ENCODE assay signal across 8 cellular contexts in the genomic region with DNA sequence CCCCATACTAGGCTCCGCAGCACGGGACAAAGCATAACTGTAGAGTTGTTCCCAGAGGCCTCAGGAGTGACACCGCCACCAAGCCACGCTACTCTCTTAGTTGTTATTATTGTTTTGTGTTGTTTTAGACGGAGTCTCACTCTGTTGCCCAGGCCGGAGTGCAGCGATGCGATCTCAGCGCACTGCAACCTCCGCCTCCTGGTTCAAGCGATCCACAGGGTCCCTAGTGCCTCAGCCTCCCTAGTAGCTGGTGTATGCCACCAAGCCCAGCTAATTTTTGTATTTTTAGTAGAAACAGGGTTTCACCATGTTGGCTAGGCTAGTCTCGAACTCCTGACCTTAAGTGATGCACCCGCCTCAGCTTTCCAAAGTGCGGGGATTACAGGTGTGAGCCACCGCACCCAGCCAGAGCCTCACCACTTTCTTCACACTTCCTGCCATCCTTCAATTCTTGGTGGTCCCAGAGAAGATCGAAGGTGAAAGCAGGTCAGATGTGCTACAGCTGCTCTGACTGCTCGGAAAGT. TPM values are rescaled to one million over a fixed set of nuclear protein-coding genes. Genes with fewer than 3 reads are reported as not detected.
A peak's percentile ranks its signal among the peaks of the same experiment; 100 is the strongest.
DNase-seq lines count a peak whose midpoint lies in the region; ATAC-seq and TF ChIP-seq lines count a peak whose summit lies in the region.

No MANE protein-coding gene starts in this region.

- no peaks in the 10 kb centered on the region for H3K9me3 Mint-ChIP-seq in activated CD4-positive, alpha-beta memory T cell treated with anti-CD3 and anti-CD28 coated beads, Interleukin-2, amount 10 ng/mL, durations not matched to agents 7 days and 5 days

- CTCF ChIA-PET in activated CD4-positive, alpha-beta memory T cell treated with anti-CD3 and anti-CD28 coated beads, Interleukin-2, amount 10 ng/mL, durations not matched to agents 7 days and 5 days (lab: Charles Lee) = interaction anchor here (0.5 to 2.7 kb wide), 6 partner anchors 10 to 253 kb away, joined by 3 to 12 read pairs (median 3); partner anchors contain the start of gene TBCC

- no peak for DNase-seq in H7
- no peak for DNase-seq in activated CD4-positive, alpha-beta memory T cell treated with anti-CD3 and anti-CD28 coated beads, Interleukin-2, amount 10 ng/mL, durations not matched to agents 7 days and 5 days
- DNase-seq in hepatocyte (ENCODE audit: low spot score) = no peak
- DNase-seq in cerebellar nuclear complex (lab: John Stamatoyannopoulos, UW) = no peak

- no peaks in the 10 kb centered on the region for H3K27me3 Mint-ChIP-seq in activated CD4-positive, alpha-beta memory T cell treated with anti-CD3 and anti-CD28 coated beads, Interleukin-2, amount 10 ng/mL, durations not matched to agents 7 days and 5 days

- H2AFZ ChIP-seq in hepatocyte = peak overlapping the region; percentile 91

- H3K27ac ChIP-seq in hepatocyte (peak overlapping the region; percentile 98), skeletal muscle tissue (ENCODE audit: low read depth, low read length) (peak overlapping the region; percentile 85)

- H3K9me3 ChIP-seq in hepatocyte (ENCODE audit: low read depth) = no peaks in the 10 kb centered on the region
- H3K9me3 ChIP-seq in skeletal muscle tissue (ENCODE audit: control insufficient read depth in 3 of 3, low read length in 3 of 3) = no peaks in the 10 kb centered on the region

- peaks cover 21% of the 10 kb centered on the region for H3K4me1 Mint-ChIP-seq in activated CD4-positive, alpha-beta memory T cell treated with anti-CD3 and anti-CD28 coated beads, Interleukin-2, amount 10 ng/mL, durations not matched to agents 7 days and 5 days

- peaks cover 20% of the 10 kb centered on the region for H3K4me1 ChIP-seq in hepatocyte (ENCODE audit: insufficient read depth)
- peaks cover 15 to 18% (median 17%) of the 10 kb centered on the region in 3 donors for H3K4me1 ChIP-seq in skeletal muscle tissue (ENCODE audit: control insufficient read depth in 3 of 3, insufficient read depth in 3 of 3, low read length in 3 of 3)

- POLR2A ChIA-PET in activated CD4-positive, alpha-beta memory T cell treated with anti-CD3 and anti-CD28 coated beads, Interleukin-2, amount 10 ng/mL, durations not matched to agents 7 days and 5 days (lab: Charles Lee) = interaction anchor here (0.6 to 3.8 kb wide), 15 partner anchors 9 to 412 kb away, joined by 3 to 64 read pairs (median 5); partner anchors contain the start of genes CNPY3, RPL7L1, TBCC and UBR2

- 57% methylated on average over 16 of the region's 17 CpGs for whole genome bisulfite sequencing in hepatocyte (ENCODE audit: low lambda C conversion rate, missing lambda C conversion rate)

- H3K4me3 ChIP-seq in H7 (ENCODE audit: insufficient read depth, low read depth, low read length) (peak overlapping the region; percentile 96), hepatocyte (peak overlapping the region; percentile 77), skeletal muscle tissue (ENCODE audit: low read length in 3 of 3) (peak overlapping the region; percentile 91 to 97 (median 96))

- peak overlapping the region; percentile 90 to 98 (median 94) for H3K9ac ChIP-seq in skeletal muscle tissue (ENCODE audit: low read depth in 1 of 3, low read length in 3 of 3)

- H3K79me2 ChIP-seq in hepatocyte = peaks cover 3% of the 10 kb centered on the region

- H3K27ac Mint-ChIP-seq in activated CD4-positive, alpha-beta memory T cell treated with anti-CD3 and anti-CD28 coated beads, Interleukin-2, amount 10 ng/mL, durations not matched to agents 7 days and 5 days = peak overlapping the region; percentile 84

- no peaks in the 10 kb centered on the region for H4K20me1 ChIP-seq in hepatocyte (ENCODE audit: insufficient read depth, poor library complexity, severe bottlenecking)

- H3K27me3 ChIP-seq in H7 (ENCODE audit: control insufficient read depth, insufficient read depth, low read length) (no peaks in the 10 kb centered on the region), hepatocyte (no peaks in the 10 kb centered on the region), skeletal muscle tissue (ENCODE audit: control insufficient read depth in 3 of 3, insufficient read depth in 3 of 3, low read length in 3 of 3) (no peaks in the 10 kb centered on the region)

- peak overlapping the region; percentile 87 for H3K4me3 Mint-ChIP-seq in activated CD4-positive, alpha-beta memory T cell treated with anti-CD3 and anti-CD28 coated beads, Interleukin-2, amount 10 ng/mL, durations not matched to agents 7 days and 5 days

- H3K4me2 ChIP-seq in hepatocyte = peak overlapping the region; percentile 89

- ATAC-seq in HG03439 (IDR thresholded peaks at IDR 0.05; ENCODE audit: unreplicated experiment) (no peak), HG03196 (IDR thresholded peaks at IDR 0.05; ENCODE audit: unreplicated experiment) (no peak), GM21619 (IDR thresholded peaks at IDR 0.05; ENCODE audit: unreplicated experiment) (no peak)

- H3K9me2 ChIP-seq in hepatocyte (replicated peaks; ENCODE audit: insufficient read depth) = no peaks in the 10 kb centered on the region

- peaks cover 2% of the 10 kb centered on the region for H3K36me3 ChIP-seq in H7 (replicated peaks; ENCODE audit: control insufficient read depth, insufficient read depth, low read length)
- no peaks in the 10 kb centered on the region for H3K36me3 ChIP-seq in hepatocyte (replicated peaks; ENCODE audit: insufficient read depth, low read depth)
- peaks cover 0 to 6% (median 0%) of the 10 kb centered on the region in 3 donors for H3K36me3 ChIP-seq in skeletal muscle tissue (ENCODE audit: control insufficient read depth in 3 of 3, insufficient read depth in 3 of 3, low read length in 3 of 3)

- H3K36me3 Mint-ChIP-seq in activated CD4-positive, alpha-beta memory T cell treated with anti-CD3 and anti-CD28 coated beads, Interleukin-2, amount 10 ng/mL, durations not matched to agents 7 days and 5 days (ENCODE audit: low read depth) = peaks cover 10% of the 10 kb centered on the region

- TF ChIP-seq CTCF in hepatocyte (IDR thresholded peaks at IDR 0.05; ENCODE audit: poor library complexity) = no peak

RNA-seq across cellular contexts. Expression of gene RPL7L1, which starts 11.8 kb away (rescaled TPM):
- 114 and 125 TPM in 2 replicates for total RNA-seq in H7 (2014; rRNA removed; shearing (Covaris generic))
- 10 to 100 TPM; 71.4 to 74.2 TPM for total RNA-seq in activated CD4-positive, alpha-beta memory T cell treated with anti-CD3 and anti-CD28 coated beads, Interleukin-2, amount 10 ng/mL, durations not matched to agents 7 days and 5 days
- 94.9 and 111 TPM in 2 replicates for total RNA-seq in hepatocyte
- 63.0 and 69.5 TPM in 2 replicates for polyA plus RNA-seq in hepatocyte
- total RNA-seq in skeletal muscle tissue = 71.5 TPM

RNA-seq across cellular contexts. Expression of gene PTCRA, which starts 24.6 kb away (rescaled TPM):
- not detected in 2 replicates for total RNA-seq in H7 (2014; rRNA removed; shearing (Covaris generic))
- not detected for total RNA-seq in activated CD4-positive, alpha-beta memory T cell treated with anti-CD3 and anti-CD28 coated beads, Interleukin-2, amount 10 ng/mL, durations not matched to agents 7 days and 5 days
- total RNA-seq in hepatocyte (not detected in 2 replicates), skeletal muscle tissue (1.0 TPM)
- polyA plus RNA-seq in hepatocyte = not detected in 2 replicates

RNA-seq across cellular contexts. Expression of gene CNPY3, which starts 38.0 kb away (rescaled TPM):
- total RNA-seq in H7 (2014; rRNA removed; shearing (Covaris generic)) = 34.5 and 37.8 TPM in 2 replicates
- 10 to 100 TPM; 51.1 to 53.2 TPM for total RNA-seq in activated CD4-positive, alpha-beta memory T cell treated with anti-CD3 and anti-CD28 coated beads, Interleukin-2, amount 10 ng/mL, durations not matched to agents 7 days and 5 days
- total RNA-seq in hepatocyte = 53.8 and 71.8 TPM in 2 replicates
- 137 and 152 TPM in 2 replicates for polyA plus RNA-seq in hepatocyte
- total RNA-seq in skeletal muscle tissue = 9.4 TPM
